ENCODE assay signal across 1 cellular context in genomic region chr9:128891354-128892222, GRCh38.
TF ChIP-seq lines count a peak whose summit lies in the region.

No MANE protein-coding gene starts in this region.

TF ChIP-seq in HCT116, 20 proteins besides CTCF, POLR2A, EP300 and RAD21 (continued from another document):
- no peak for TF ChIP-seq ZBTB33 (IDR thresholded peaks at IDR 0.05; ENCODE audit: extremely low read depth, insufficient replicate concordance, low read length)
